ENCODE assay signal across 14 cellular contexts in the genomic region with DNA sequence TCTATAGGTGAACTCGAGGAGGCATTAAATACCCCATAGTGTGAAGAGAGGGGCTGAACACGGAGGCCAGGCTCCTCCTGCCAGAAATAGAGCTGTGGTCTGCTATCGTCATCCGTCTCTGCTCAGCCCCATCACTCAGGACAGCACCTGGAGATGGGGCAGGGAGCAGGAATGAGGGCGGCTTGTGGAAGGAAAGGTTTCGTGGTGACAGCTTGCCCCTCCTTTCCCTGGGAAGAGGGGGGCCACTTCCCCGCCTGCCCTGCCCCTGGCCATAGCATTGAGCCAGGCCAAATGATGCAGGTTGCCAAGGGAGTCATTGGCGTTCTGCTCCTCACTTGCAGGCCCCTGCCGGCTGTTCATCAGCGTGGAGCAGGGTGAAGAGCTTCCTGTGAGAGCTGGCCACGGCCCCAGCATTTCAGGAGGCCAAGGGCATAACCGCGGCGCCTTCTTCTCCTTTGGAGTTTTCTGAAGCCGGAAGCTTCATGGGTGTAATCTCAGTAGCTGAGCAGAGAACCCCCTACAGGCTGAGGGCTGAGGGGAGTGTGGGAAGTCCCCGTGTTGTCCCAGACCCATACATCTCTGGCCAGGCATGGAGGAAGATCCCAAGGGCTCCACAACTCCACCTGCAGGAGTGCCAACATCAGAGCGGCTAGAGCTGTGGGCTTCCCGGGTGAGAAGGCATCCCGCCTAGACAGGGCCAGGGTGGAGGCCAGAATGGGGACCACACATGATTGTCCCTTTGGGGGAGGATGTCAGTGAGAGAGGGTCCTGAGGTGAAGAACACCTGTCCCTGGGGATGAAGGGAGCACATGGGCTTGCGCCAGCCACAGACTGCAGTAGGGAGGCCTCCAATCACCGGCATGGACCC.
"Had no signal": no experiment of that assay in that cellular context is flagged by ENCODE, and none has a peak within 500 bp of the region (broad histone marks: within the 10 kb centered on the region; RNA-seq: fewer than 3 reads in every experiment).

No MANE protein-coding gene starts in this region.

- H3K27ac ChIP-seq: ascending aorta, esophagus squamous epithelium, heart right ventricle, SJCRH30, tibial artery had no signal

- H3K9me3 Mint-ChIP-seq: activated T-cell treated with anti-CD3 and anti-CD28 coated beads, Interleukin-2, amount 50 U/mL, for 4 hours; T-helper 2 cell treated with Interferon-gamma antibody and Interleukin-4, amounts not matched to agents 5 μg/mL and 100 μg/mL, for 36 hours had no signal

- H3K4me1 Mint-ChIP-seq: naive thymus-derived CD4-positive, alpha-beta T cell had no signal

- H3K27ac Mint-ChIP-seq: T-helper 2 cell treated with Interferon-gamma antibody and Interleukin-4, amounts not matched to agents 5 μg/mL and 100 μg/mL, for 36 hours had no signal

- H3K4me1 ChIP-seq: heart right ventricle, SJCRH30 had no signal

- H3K4me3 ChIP-seq: ascending aorta, esophagus squamous epithelium, heart right ventricle, SJCRH30, tibial artery had no signal

- H3K9me3 ChIP-seq: ascending aorta, SJCRH30, tibial artery had no signal

- H3K27me3 ChIP-seq: ascending aorta, SJCRH30, tibial artery had no signal

- ATAC-seq: activated T-cell treated with anti-CD3 and anti-CD28 coated beads, Interleukin-2, amount 50 U/mL, for 4 hours; naive thymus-derived CD4-positive, alpha-beta T cell had no signal

- H3K4me3 Mint-ChIP-seq: activated T-cell treated with anti-CD3 and anti-CD28 coated beads, Interleukin-2, amount 50 U/mL, for 4 hours; naive thymus-derived CD4-positive, alpha-beta T cell; T-helper 2 cell treated with Interferon-gamma antibody and Interleukin-4, amounts not matched to agents 5 μg/mL and 100 μg/mL, for 36 hours had no signal

- H3K36me3 Mint-ChIP-seq: naive thymus-derived CD4-positive, alpha-beta T cell had no signal

- DNase-seq: activated CD4-positive, alpha-beta T cell treated with anti-CD3 and anti-CD28 coated beads, Interleukin-2, amount 50 U/mL, for 48 hours; activated CD4-positive, CD25-positive, alpha-beta regulatory T cell treated with anti-CD3 and anti-CD28 coated beads, Interleukin-2, amount 50 U/mL, for 72 hours; activated gamma-delta T cell treated with Interleukin-2 at 50 U/mL for 16 hours; activated T-cell treated with anti-CD3 and anti-CD28 coated beads, Interleukin-2, amount 50 U/mL, for 4 hours; esophagus squamous epithelium; foreskin fibroblast; heart right ventricle; islet precursor cell; naive thymus-derived CD4-positive, alpha-beta T cell; SJCRH30; SW 1271 had no signal

- H3K36me3 ChIP-seq: ascending aorta, esophagus squamous epithelium, heart right ventricle, SJCRH30, tibial artery had no signal
